Comparison of ENCODE assay signal across 24 cellular contexts in genomic region chr13:47621931-47622330, GRCh38.
DNase-seq lines count a peak whose midpoint lies in the region; ATAC-seq and TF ChIP-seq lines count a peak whose summit lies in the region.
"Had no signal": no experiment of that assay in that cellular context is flagged by ENCODE, and none has a peak within 500 bp of the region (broad histone marks: within the 10 kb centered on the region; RNA-seq: fewer than 3 reads in every experiment).

No MANE protein-coding gene starts in this region.

- H3K4me1 ChIP-seq in IMR-90 (ENCODE audit: control insufficient read depth, insufficient read depth, low read length) (no peaks in the 10 kb centered on the region), adipocyte (ENCODE audit: control insufficient read depth, insufficient read depth, low read length) (no peaks in the 10 kb centered on the region), GM23338 (ENCODE audit: insufficient read depth) (no peaks in the 10 kb centered on the region)
- H3K4me1 ChIP-seq: colonic mucosa, sigmoid colon, testis had no signal

- H3K9ac ChIP-seq in IMR-90 (ENCODE audit: low read depth, low read length) (no peak overlapping the region), adipocyte (ENCODE audit: low read length) (no peak overlapping the region)

- H3K56ac ChIP-seq in IMR-90 (ENCODE audit: extremely low read depth, insufficient read depth, low read length), result no peak overlapping the region

- no peaks in the 10 kb centered on the region for H3K36me3 Mint-ChIP-seq in GM23338 (ENCODE audit: low read depth)
- H3K36me3 Mint-ChIP-seq in activated naive CD8-positive, alpha-beta T cell treated with anti-CD3 and anti-CD28 coated beads, Interleukin-2, amount 50 U/mL, for 24 hours (ENCODE audit: low read depth), result no peaks in the 10 kb centered on the region
- H3K36me3 Mint-ChIP-seq: activated naive CD4-positive, alpha-beta T cell treated with anti-CD3 and anti-CD28 coated beads, Interleukin-2, amount 50 U/mL, for 24 hours; CD4-positive, alpha-beta memory T cell; stimulated activated effector memory CD8-positive, alpha-beta T cell treated with anti-CD3 and anti-CD28 coated beads, Interleukin-12 subunit alpha, Interleukin-12 subunit beta, amount 100 ng/mL, for 72 hours had no signal

- POLR2A ChIA-PET in IMR-90 (lab: Charles Lee; ENCODE audit: unreplicated experiment), result no interaction called here

- no peak for TF ChIP-seq POLR2A in IMR-90 (IDR thresholded peaks at IDR 0.05; ENCODE audit: low read depth, low read length)

- H2AK9ac ChIP-seq in IMR-90 (replicated peaks; ENCODE audit: low read depth, low read length, poor library complexity), result no peak overlapping the region

- no peak overlapping the region for H3K27ac Mint-ChIP-seq in GM23338
- no peak overlapping the region for H3K27ac Mint-ChIP-seq in activated naive CD8-positive, alpha-beta T cell treated with anti-CD3 and anti-CD28 coated beads, Interleukin-2, amount 50 U/mL, for 24 hours
- H3K27ac Mint-ChIP-seq: activated naive CD4-positive, alpha-beta T cell treated with anti-CD3 and anti-CD28 coated beads, Interleukin-2, amount 50 U/mL, for 24 hours; activated T-helper 1 cell treated with anti-CD3 and anti-CD28 coated beads, Interleukin-12 subunit alpha, Interleukin-12 subunit beta, Interleukin-2, Interleukin-4 antibody, amounts not matched to agents 30 ng/mL and 10 ng/mL and 1 ng/mL, durations not matched to agents 14 hours and 24 hours and 36 hours; CD4-positive, alpha-beta memory T cell; stimulated activated effector memory CD8-positive, alpha-beta T cell treated with anti-CD3 and anti-CD28 coated beads, Interleukin-12 subunit alpha, Interleukin-12 subunit beta, amount 100 ng/mL, for 72 hours had no signal

- peak; percentile 38 for DNase-seq in IMR-90
- DNase-seq in adipocyte (ENCODE audit: low read depth), result peak; percentile 1
- peak; percentile 36 for DNase-seq in fibroblast of mammary gland (ENCODE audit: low read depth)
- DNase-seq in skeletal muscle cell (ENCODE audit: low read depth), result peak; percentile 17
- DNase-seq in GM23338 (ENCODE audit: low spot score), result no peak
- no peak for DNase-seq in activated naive CD8-positive, alpha-beta T cell treated with anti-CD3 and anti-CD28 coated beads, Interleukin-2, amount 50 U/mL, for 24 hours
- DNase-seq: CD4-positive, alpha-beta memory T cell; colonic mucosa; DMS153; GF-D8; H7; NCI-H2029; NCI-H2227 treated with DMSO at 0.1 percent for 48 hours; nephron progenitor cell; posterior cingulate gyrus; SHP77; sigmoid colon; T-helper 1 cell; testis had no signal

- H3K27ac ChIP-seq in IMR-90 (ENCODE audit: insufficient read depth, low read length) (no peak overlapping the region), GM23338 (ENCODE audit: low read depth) (no peak overlapping the region)
- H3K27ac ChIP-seq: colonic mucosa, sigmoid colon, testis had no signal

- H2AFZ ChIP-seq in IMR-90 (replicated peaks; ENCODE audit: low read length, poor library complexity) (no peak overlapping the region), GM23338 (no peak overlapping the region)

- no peak overlapping the region for H3K4me3 Mint-ChIP-seq in GM23338
- H3K4me3 Mint-ChIP-seq in activated naive CD8-positive, alpha-beta T cell treated with anti-CD3 and anti-CD28 coated beads, Interleukin-2, amount 50 U/mL, for 24 hours, result no peak overlapping the region
- H3K4me3 Mint-ChIP-seq: activated naive CD4-positive, alpha-beta T cell treated with anti-CD3 and anti-CD28 coated beads, Interleukin-2, amount 50 U/mL, for 24 hours; activated T-helper 1 cell treated with anti-CD3 and anti-CD28 coated beads, Interleukin-12 subunit alpha, Interleukin-12 subunit beta, Interleukin-2, Interleukin-4 antibody, amounts not matched to agents 30 ng/mL and 10 ng/mL and 1 ng/mL, durations not matched to agents 14 hours and 24 hours and 36 hours; CD4-positive, alpha-beta memory T cell; nephron progenitor cell; stimulated activated effector memory CD8-positive, alpha-beta T cell treated with anti-CD3 and anti-CD28 coated beads, Interleukin-12 subunit alpha, Interleukin-12 subunit beta, amount 100 ng/mL, for 72 hours had no signal

- H4K91ac ChIP-seq in IMR-90 (ENCODE audit: insufficient read depth, low read depth, low read length), result no peak overlapping the region

- no peaks in the 10 kb centered on the region for H4K20me1 ChIP-seq in IMR-90 (ENCODE audit: insufficient read depth, low read length)
- no peaks in the 10 kb centered on the region for H4K20me1 ChIP-seq in GM23338 (replicated peaks; ENCODE audit: insufficient read depth)

- TF ChIP-seq RAD21 in IMR-90 (IDR thresholded peaks at IDR 0.05; ENCODE audit: low read length), result no peak

- WGBS in IMR-90 (ENCODE audit: extremely low coverage in 2 of 2, insufficient read length in 1 of 2), 2 experiments, result no CpG with 5 or more reads among the region's 1 CpG

- no peak overlapping the region for H3K23ac ChIP-seq in IMR-90 (ENCODE audit: low read depth, low read length)

- H3K18ac ChIP-seq in IMR-90 (ENCODE audit: low read depth, low read length), result no peak overlapping the region

- TF ChIP-seq CTCF in IMR-90 (conservative IDR thresholded peaks at IDR 0.05; ENCODE audit: low read depth, low read length) (no peak), fibroblast of mammary gland (conservative IDR thresholded peaks at IDR 0.05; ENCODE audit: control insufficient read depth, insufficient read depth, low read depth, low read length) (no peak), GM23338 (conservative IDR thresholded peaks at IDR 0.05; ENCODE audit: low read depth in 2 of 2) (no peak)

- no peaks in the 10 kb centered on the region for H3K79me1 ChIP-seq in IMR-90 (ENCODE audit: low read depth in 1 of 2, low read length in 2 of 2)

- intact Hi-C loops in IMR-90 (cut with micrococcal nuclease), result no loop called here

- no peak overlapping the region for H2BK5ac ChIP-seq in IMR-90 (ENCODE audit: low read depth, low read length, poor library complexity, severe bottlenecking)

- H3K4me2 ChIP-seq in IMR-90 (ENCODE audit: low read depth, low read length), result no peak overlapping the region
- H3K4me2 ChIP-seq in GM23338, result no peak overlapping the region

- H3K14ac ChIP-seq in IMR-90 (replicated peaks; ENCODE audit: low read depth, low read length), result no peak overlapping the region

- H3K9me3 ChIP-seq in IMR-90 (ENCODE audit: control insufficient read depth, insufficient read depth, low read length), result peaks cover 5% of the 10 kb centered on the region
- H3K9me3 ChIP-seq in adipocyte (ENCODE audit: control insufficient read depth, low read length), result peaks cover 7% of the 10 kb centered on the region
- H3K9me3 ChIP-seq: colonic mucosa, testis had no signal

- H4K8ac ChIP-seq in IMR-90 (ENCODE audit: low read depth in 2 of 2, low read length in 2 of 2), result no peak overlapping the region

- H3F3A ChIP-seq in GM23338 (replicated peaks; ENCODE audit: low read depth), result no peaks in the 10 kb centered on the region

- no peak overlapping the region for H3K4me3 ChIP-seq in IMR-90 (ENCODE audit: insufficient read depth, low read depth, low read length)
- H3K4me3 ChIP-seq in adipocyte (ENCODE audit: low read length), result no peak overlapping the region
- no peak overlapping the region for H3K4me3 ChIP-seq in fibroblast of mammary gland (ENCODE audit: control insufficient read depth, low read depth, low read length)
- no peak overlapping the region for H3K4me3 ChIP-seq in skeletal muscle cell (ENCODE audit: low read depth, low read length)
- H3K4me3 ChIP-seq in GM23338, result no peak overlapping the region
- H3K4me3 ChIP-seq: colonic mucosa, sigmoid colon, testis had no signal

- no peak overlapping the region for H3K4ac ChIP-seq in IMR-90 (ENCODE audit: low read depth, low read length)

- no peak overlapping the region for H2AK5ac ChIP-seq in IMR-90 (ENCODE audit: low read depth, low read length)

- H3K27me3 ChIP-seq in IMR-90 (ENCODE audit: control insufficient read depth, insufficient read depth, low read length) (peaks cover 28% of the 10 kb centered on the region), adipocyte (replicated peaks; ENCODE audit: control insufficient read depth, insufficient read depth, low read length) (peaks cover 8% of the 10 kb centered on the region), GM23338 (ENCODE audit: insufficient read depth) (no peaks in the 10 kb centered on the region)
- H3K27me3 ChIP-seq: colonic mucosa, sigmoid colon, testis had no signal

- H2BK20ac ChIP-seq in IMR-90 (ENCODE audit: low read depth, low read length), result no peak overlapping the region

- CTCF ChIA-PET in IMR-90 (lab: Yijun Ruan, JAX), result no interaction called here

- peaks cover 6% of the 10 kb centered on the region for H3K9me3 Mint-ChIP-seq in GM23338
- peaks cover 3% of the 10 kb centered on the region for H3K9me3 Mint-ChIP-seq in activated naive CD8-positive, alpha-beta T cell treated with anti-CD3 and anti-CD28 coated beads, Interleukin-2, amount 50 U/mL, for 24 hours
- H3K9me3 Mint-ChIP-seq: activated T-helper 1 cell treated with anti-CD3 and anti-CD28 coated beads, Interleukin-12 subunit alpha, Interleukin-12 subunit beta, Interleukin-2, Interleukin-4 antibody, amounts not matched to agents 30 ng/mL and 10 ng/mL and 1 ng/mL, durations not matched to agents 14 hours and 24 hours and 36 hours had no signal

- H3K9me1 ChIP-seq in IMR-90 (ENCODE audit: insufficient read depth, low read length), result no peaks in the 10 kb centered on the region

- no peak overlapping the region for H2BK120ac ChIP-seq in IMR-90 (ENCODE audit: low read depth, low read length)

- BruUV-seq in IMR-90 (replicated peaks; lab: Mats Ljungman, UMichigan), result no TSS peak

- H3K79me2 ChIP-seq in GM23338 (replicated peaks; ENCODE audit: insufficient read depth), result no peaks in the 10 kb centered on the region

- ATAC-seq in IMR-90 (ENCODE audit: low read depth) (no peak), GM23338 (no peak), HG03175 (IDR thresholded peaks at IDR 0.05; ENCODE audit: unreplicated experiment) (no peak)
- ATAC-seq in activated naive CD8-positive, alpha-beta T cell treated with anti-CD3 and anti-CD28 coated beads, Interleukin-2, amount 50 U/mL, for 24 hours, result no peak
- ATAC-seq: left lobe of liver; stimulated activated effector memory CD8-positive, alpha-beta T cell treated with anti-CD3 and anti-CD28 coated beads, Interleukin-12 subunit alpha, Interleukin-12 subunit beta, amount 100 ng/mL, for 72 hours had no signal

- no peak overlapping the region for H4K5ac ChIP-seq in IMR-90 (ENCODE audit: low read depth, low read length)

- dilution Hi-C loops in IMR-90 (cut with HindIII; ENCODE audit: low sequenced_read_pairs, unreplicated experiment), result no loop called here

- in situ Hi-C loops in IMR-90 (cut with MboI; ENCODE audit: low sequenced_read_pairs), result no loop called here

- no peaks in the 10 kb centered on the region for H3K36me3 ChIP-seq in IMR-90 (ENCODE audit: control insufficient read depth, insufficient read depth, low read length)
- H3K36me3 ChIP-seq in adipocyte (ENCODE audit: control insufficient read depth, insufficient read depth, low read length, severe bottlenecking), result no peaks in the 10 kb centered on the region
- no peaks in the 10 kb centered on the region for H3K36me3 ChIP-seq in GM23338 (ENCODE audit: insufficient read depth)
- H3K36me3 ChIP-seq: colonic mucosa, sigmoid colon had no signal

- no peaks in the 10 kb centered on the region for H3K27me3 Mint-ChIP-seq in GM23338 (ENCODE audit: insufficient read depth, low read depth, poor library complexity)
- peaks cover 5% of the 10 kb centered on the region for H3K27me3 Mint-ChIP-seq in activated naive CD8-positive, alpha-beta T cell treated with anti-CD3 and anti-CD28 coated beads, Interleukin-2, amount 50 U/mL, for 24 hours

- no peaks in the 10 kb centered on the region for H3K4me1 Mint-ChIP-seq in GM23338
- H3K4me1 Mint-ChIP-seq in activated naive CD8-positive, alpha-beta T cell treated with anti-CD3 and anti-CD28 coated beads, Interleukin-2, amount 50 U/mL, for 24 hours, result no peaks in the 10 kb centered on the region
- H3K4me1 Mint-ChIP-seq: activated naive CD4-positive, alpha-beta T cell treated with anti-CD3 and anti-CD28 coated beads, Interleukin-2, amount 50 U/mL, for 24 hours; CD4-positive, alpha-beta memory T cell; stimulated activated effector memory CD8-positive, alpha-beta T cell treated with anti-CD3 and anti-CD28 coated beads, Interleukin-12 subunit alpha, Interleukin-12 subunit beta, amount 100 ng/mL, for 72 hours had no signal

- H3K9me2 ChIP-seq in GM23338 (ENCODE audit: insufficient read depth), result no peaks in the 10 kb centered on the region; the same call in 1 of the 2 replicates

- H2BK15ac ChIP-seq in IMR-90 (ENCODE audit: low read depth, low read length), result no peak overlapping the region

Comparison
In these comparisons a context has a peak if more than half of its experiments do, and no peak if none do; other contexts are left out.
1. DNase-seq: peak in IMR-90 (single experiment), adipocyte (single experiment), fibroblast of mammary gland (single experiment) and skeletal muscle cell (single experiment); none in GM23338 (single experiment) and activated naive CD8-positive, alpha-beta T cell treated with anti-CD3 and anti-CD28 coated beads, Interleukin-2, amount 50 U/mL, for 24 hours (single experiment).